12 cellular contexts compared by ENCODE assay signal in genomic region chr4:39713691-39714090, GRCh38. TPM values are rescaled to one million over a fixed set of nuclear protein-coding genes. Genes with fewer than 3 reads are reported as not detected.
DNase-seq lines count a peak whose midpoint lies in the region; ATAC-seq and TF ChIP-seq lines count a peak whose summit lies in the region.
"Had no signal": no experiment of that assay in that cellular context is flagged by ENCODE, and none has a peak within 500 bp of the region (broad histone marks: within the 10 kb centered on the region; RNA-seq: fewer than 3 reads in every experiment).

No MANE protein-coding gene starts in this region.

- peak overlapping the region; percentile 46 for H3K4me3 Mint-ChIP-seq in osteocyte (ENCODE audit: unreplicated experiment)

- ATAC-seq in HG02852 (IDR thresholded peaks at IDR 0.05; ENCODE audit: unreplicated experiment): peak; percentile 59
- ATAC-seq in HG03457 (IDR thresholded peaks at IDR 0.05; ENCODE audit: unreplicated experiment): no peak
- no peak for ATAC-seq in HG03196 (IDR thresholded peaks at IDR 0.05; ENCODE audit: unreplicated experiment)

- DNase-seq in GM12865 (ENCODE audit: low read depth) (peak; percentile 61), cardiac fibroblast (ENCODE audit: low read depth in 2 of 2) (peak; percentile 46 to 74), osteocyte (ENCODE audit: extremely low spot score, unreplicated experiment) (no peak), NCI-H1105 treated with DMSO at 0.1 percent for 48 hours (lab: John Stamatoyannopoulos, UW) (no peak), nucleus accumbens (lab: John Stamatoyannopoulos, UW) (no peak)
- DNase-seq: NCI-H226; stimulated activated naive CD4-positive, alpha-beta T cell treated with Interleukin-2 at 50 U/mL for 16 hours had no signal

- H3K9me3 Mint-ChIP-seq in osteocyte (ENCODE audit: unreplicated experiment): no peaks in the 10 kb centered on the region
- H3K9me3 Mint-ChIP-seq: activated T-helper 2 cell treated with anti-CD3 and anti-CD28 coated beads, Interferon-gamma antibody, Interleukin-2, Interleukin-4, amounts not matched to agents 10 μg/mL and 5 μg/mL and 100 μg/mL, durations not matched to agents 14 hours and 24 hours and 36 hours had no signal

- peaks cover 11% of the 10 kb centered on the region for H3K36me3 Mint-ChIP-seq in osteocyte (ENCODE audit: unreplicated experiment)

- TF ChIP-seq CTCF in GM12865 (IDR thresholded peaks at IDR 0.05; ENCODE audit: insufficient read depth, low read depth, low read length, missing control alignments): no peak
- no peak for TF ChIP-seq CTCF in cardiac fibroblast (IDR thresholded peaks at IDR 0.05; ENCODE audit: low read depth, low read length)
- no peak for TF ChIP-seq CTCF in osteocyte (IDR thresholded peaks at IDR 0.05)

- no peak overlapping the region for H3K4me3 ChIP-seq in GM12865 (ENCODE audit: low read depth, low read length)
- no peak overlapping the region for H3K4me3 ChIP-seq in cardiac fibroblast (replicated peaks in 1 of 2; ENCODE audit: low read depth in 2 of 2, low read length in 2 of 2)
- H3K4me3 ChIP-seq: smooth muscle cell had no signal

- peaks cover 43% of the 10 kb centered on the region for H3K4me1 Mint-ChIP-seq in osteocyte (ENCODE audit: unreplicated experiment)

- H3K27me3 Mint-ChIP-seq in osteocyte (ENCODE audit: unreplicated experiment): no peaks in the 10 kb centered on the region

- H3K27ac Mint-ChIP-seq in osteocyte (ENCODE audit: unreplicated experiment): peak overlapping the region; percentile 79
- H3K27ac Mint-ChIP-seq: activated T-helper 2 cell treated with anti-CD3 and anti-CD28 coated beads, Interferon-gamma antibody, Interleukin-2, Interleukin-4, amounts not matched to agents 10 μg/mL and 5 μg/mL and 100 μg/mL, durations not matched to agents 14 hours and 24 hours and 36 hours had no signal

RNA-seq across cellular contexts. Expression of gene UBE2K, which starts 15.8 kb away (rescaled TPM):
- 70.3 and 77.3 TPM in 2 replicates for total RNA-seq in osteocyte

Comparison
In these comparisons a context has a peak if more than half of its experiments do, and no peak if none do; other contexts are left out.
1. DNase-seq: peak in GM12865 (single experiment) and cardiac fibroblast (2 of 2); none in osteocyte (single experiment), NCI-H1105 treated with DMSO at 0.1 percent for 48 hours (single experiment) and nucleus accumbens (0 of 56).